ENCODE assay signal across 8 cellular contexts in the genomic region with DNA sequence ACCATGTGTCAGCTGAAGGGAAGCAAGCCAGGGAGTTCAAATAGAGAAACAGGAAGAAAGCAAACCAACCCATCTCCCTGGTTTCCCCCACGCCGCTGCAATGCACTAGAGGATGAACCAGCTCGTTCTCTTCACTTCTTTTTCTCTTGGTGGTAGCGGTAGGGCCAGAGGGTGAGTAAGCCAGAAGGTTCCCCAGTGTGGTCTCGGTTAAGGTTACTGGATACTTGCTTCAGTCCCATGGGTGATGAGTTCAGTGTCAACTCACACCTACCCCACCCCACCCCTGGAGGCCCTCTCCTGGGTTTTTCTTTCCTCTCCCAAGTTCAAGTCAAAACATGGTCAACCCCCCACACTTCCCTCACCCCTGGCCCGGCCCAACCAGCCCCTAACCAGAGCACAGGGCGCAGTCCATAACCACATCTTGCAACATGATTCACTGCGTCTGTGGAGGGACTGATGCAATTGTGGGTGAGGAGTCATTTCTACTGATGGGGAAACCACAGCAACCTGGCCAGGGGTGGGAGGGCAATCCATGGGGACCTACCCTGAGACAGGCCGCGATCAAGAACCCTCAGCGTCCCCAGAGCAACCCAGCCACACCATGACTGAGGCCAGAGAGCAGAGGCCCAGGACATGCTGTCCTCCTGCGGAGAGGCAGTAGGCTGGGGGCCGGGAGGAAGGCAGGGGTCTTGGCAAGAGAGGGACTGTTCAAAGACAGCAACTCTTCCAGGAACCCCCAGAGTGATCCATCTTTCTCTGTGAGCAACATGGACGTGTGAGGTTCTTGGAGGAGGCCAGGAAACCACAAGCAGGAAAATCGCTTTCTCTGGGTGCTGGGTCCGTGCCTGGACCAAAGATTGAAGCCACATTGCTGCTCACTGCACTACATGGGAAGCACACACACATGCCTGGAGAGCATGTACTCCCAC.
DNase-seq lines count a peak whose midpoint lies in the region; ATAC-seq lines count a peak whose summit lies in the region.

No MANE protein-coding gene starts in this region.

- H3K27me3 Mint-ChIP-seq in stimulated activated naive CD8-positive, alpha-beta T cell treated with anti-CD3 and anti-CD28 coated beads, Interleukin-15, amount 100 ng/mL, for 72 hours, result peaks cover 62% of the 10 kb centered on the region

- H3K27ac Mint-ChIP-seq in stimulated activated naive CD8-positive, alpha-beta T cell treated with anti-CD3 and anti-CD28 coated beads, Interleukin-15, amount 100 ng/mL, for 72 hours, result peak overlapping the region; percentile 79 to 80

- peaks cover 57% of the 10 kb centered on the region for H3K4me1 Mint-ChIP-seq in stimulated activated naive CD8-positive, alpha-beta T cell treated with anti-CD3 and anti-CD28 coated beads, Interleukin-15, amount 100 ng/mL, for 72 hours

- ATAC-seq in GM21723 (IDR thresholded peaks at IDR 0.05; ENCODE audit: unreplicated experiment), result peak; percentile 60
- peak; percentile 92 for ATAC-seq in stimulated activated naive CD8-positive, alpha-beta T cell treated with anti-CD3 and anti-CD28 coated beads, Interleukin-15, amount 100 ng/mL, for 72 hours

- peak; percentile 95 for DNase-seq in GF-D8 (lab: John Stamatoyannopoulos, UW)
- DNase-seq in Kasumi-1 (lab: John Stamatoyannopoulos, UW), result peak; percentile 83 to 87
- DNase-seq in activated T-cell treated with anti-CD3 and anti-CD28 coated beads for 4 hours, result peak; percentile 30
- peak; percentile 36 for DNase-seq in kidney glomerular epithelial cell (lab: John Stamatoyannopoulos, UW)
- DNase-seq in stimulated activated naive CD8-positive, alpha-beta T cell treated with anti-CD3 and anti-CD28 coated beads, Interleukin-15, amount 100 ng/mL, for 72 hours, result peak; percentile 90 to 98
- DNase-seq in cerebellar cortex (ENCODE audit: low spot score), result no peak
- DNase-seq in NCI-H1092 (lab: John Stamatoyannopoulos, UW), result no peak

- H3K9me3 Mint-ChIP-seq in stimulated activated naive CD8-positive, alpha-beta T cell treated with anti-CD3 and anti-CD28 coated beads, Interleukin-15, amount 100 ng/mL, for 72 hours, result peaks cover 0 to 6% of the 10 kb centered on the region in 2 donors

- H3K4me3 Mint-ChIP-seq in stimulated activated naive CD8-positive, alpha-beta T cell treated with anti-CD3 and anti-CD28 coated beads, Interleukin-15, amount 100 ng/mL, for 72 hours, result peak overlapping the region in 1 of 2 donors; percentile 64

Comparison
In these comparisons a context has a peak if more than half of its experiments do, and no peak if none do; other contexts are left out.
1. DNase-seq: peak in GF-D8 (single experiment), Kasumi-1 (2 of 2), activated T-cell treated with anti-CD3 and anti-CD28 coated beads for 4 hours (single experiment), kidney glomerular epithelial cell (single experiment) and stimulated activated naive CD8-positive, alpha-beta T cell treated with anti-CD3 and anti-CD28 coated beads, Interleukin-15, amount 100 ng/mL, for 72 hours (2 of 2); none in cerebellar cortex (single experiment) and NCI-H1092 (single experiment).